Comparison of ENCODE assay signal across 9 cellular contexts in the genomic region with DNA sequence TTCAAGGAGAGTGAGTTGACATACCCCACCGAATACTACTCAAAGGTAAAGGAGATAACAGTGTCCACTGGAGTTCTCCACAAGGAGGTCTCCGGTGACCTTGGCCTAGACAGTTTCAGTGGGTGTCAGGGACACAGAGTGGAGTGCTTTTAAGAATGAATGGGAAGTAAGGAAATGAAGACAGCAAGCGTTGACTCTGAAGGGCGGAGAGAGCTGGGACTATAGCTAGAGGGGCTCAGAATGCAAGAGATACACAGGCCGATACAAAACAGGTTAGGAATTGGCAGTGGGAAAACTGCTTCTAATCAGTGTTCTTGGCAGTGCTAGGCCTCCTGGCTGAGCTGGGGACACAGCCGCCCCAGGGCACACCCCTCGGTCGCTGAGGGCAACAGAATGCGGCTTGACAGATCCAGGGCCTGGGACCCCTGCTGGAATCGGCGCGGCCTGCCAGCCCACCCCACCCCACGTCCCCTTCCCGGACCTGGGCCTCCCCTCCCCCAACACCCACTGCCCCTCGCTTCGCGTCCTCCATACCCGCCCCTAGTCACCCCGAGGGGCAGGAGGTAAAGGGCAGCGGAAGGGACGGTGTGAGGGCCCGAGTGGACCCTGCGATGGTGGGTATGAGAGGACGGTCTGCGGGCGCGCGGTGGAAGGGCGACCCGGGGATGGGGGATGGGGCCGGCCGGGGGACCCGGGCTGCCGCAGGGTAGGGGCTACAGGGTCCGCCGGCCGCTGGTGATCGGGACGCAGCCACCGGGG. TPM values are rescaled to one million over a fixed set of nuclear protein-coding genes. Genes with fewer than 3 reads are reported as not detected.
A peak's percentile ranks its signal among the peaks of the same experiment; 100 is the strongest.
DNase-seq lines count a peak whose midpoint lies in the region; ATAC-seq and TF ChIP-seq lines count a peak whose summit lies in the region.
"Had no signal": no experiment of that assay in that cellular context is flagged by ENCODE, and none has a peak within 500 bp of the region (broad histone marks: within the 10 kb centered on the region; RNA-seq: fewer than 3 reads in every experiment).

No MANE protein-coding gene starts in this region.

- DNase-seq in HCT116 (ENCODE audit: low read depth, low spot score) (no peak), mammary epithelial cell (no peak), lower lobe of right lung (no peak), aorta (peak in 1 of 2 donors; percentile 58), kidney glomerular epithelial cell (lab: John Stamatoyannopoulos, UW) (no peak), HK-2 (ENCODE audit: unreplicated experiment) (no peak), NCI-H446 (lab: John Stamatoyannopoulos, UW) (no peak)

- RAD21 ChIA-PET in HCT116 (lab: Charles Lee; ENCODE audit: low non-redundant PET in 1 of 2, low total read pairs in 2 of 2, uncharacterized antibody in 2 of 2, unreplicated experiment in 2 of 2): interaction anchor here in 1 of 2 experiments (1.2 kb wide), 1 partner anchor 39 kb away, joined by 3 read pairs; no protein-coding TSS in a partner anchor

- intact Hi-C loops in HCT116 (cut with micrococcal nuclease) (no loop called here), mammary epithelial cell (cut with micrococcal nuclease) (loop anchor here (2.0 kb wide), 1 partner anchor 28 kb away; the partner anchor contains the start of gene SMPD1), lower lobe of right lung (cut with DNase I) (no loop called here), aorta (cut with DNase I) (loop anchor here in 1 of 2 donors (2.0 kb wide), 1 partner anchor 28 kb away; the partner anchor contains the start of gene SMPD1)

- H2AFZ ChIP-seq in HCT116 (ENCODE audit: low read depth, low read length, poor library complexity, severe bottlenecking): no peak overlapping the region
- H2AFZ ChIP-seq in mammary epithelial cell (ENCODE audit: low read depth, low read length): peak overlapping the region; percentile 97

- H4K20me1 ChIP-seq in HCT116 (ENCODE audit: insufficient read depth) (no peaks in the 10 kb centered on the region), mammary epithelial cell (ENCODE audit: insufficient read depth, low read length) (no peaks in the 10 kb centered on the region)

- peak overlapping the region; percentile 58; the same call in 1 of the 2 replicates for H3K27ac ChIP-seq in C4-2B
- H3K27ac ChIP-seq in HCT116 (ENCODE audit: low read depth, low read length): no peak overlapping the region; the same call in 1 of the 2 replicates
- H3K27ac ChIP-seq in mammary epithelial cell (ENCODE audit: insufficient read depth, low read depth, low read length): no peak overlapping the region
- H3K27ac ChIP-seq in lower lobe of right lung: peak overlapping the region; percentile 92
- peak overlapping the region in 1 of 2 donors; percentile 35 for H3K27ac ChIP-seq in aorta (ENCODE audit: low read depth in 1 of 2, low read length in 2 of 2)

- TF ChIP-seq CTCF in C4-2B (conservative IDR thresholded peaks at IDR 0.05) (no peak), HCT116 (IDR thresholded peaks at IDR 0.05 in 2 of 3, conservative IDR thresholded peaks at IDR 0.05 in 1 of 3; ENCODE audit: borderline replicate concordance in 1 of 3, insufficient read depth in 1 of 3, low read depth in 2 of 3, low read length in 2 of 3) (no peak), mammary epithelial cell (conservative IDR thresholded peaks at IDR 0.05 in 1 of 2, IDR thresholded peaks at IDR 0.05 in 1 of 2; ENCODE audit: extremely low read depth in 1 of 2, insufficient read depth in 1 of 2, low read depth in 1 of 2, low read length in 2 of 2) (no peak), lower lobe of right lung (IDR thresholded peaks at IDR 0.05) (no peak)

- H3K27me3 ChIP-seq in HCT116 (ENCODE audit: insufficient read depth, low read length): peaks cover 1% of the 10 kb centered on the region; the same call in 1 of the 2 replicates
- peaks cover 2% of the 10 kb centered on the region for H3K27me3 ChIP-seq in mammary epithelial cell (ENCODE audit: insufficient read depth, low read length)
- H3K27me3 ChIP-seq in lower lobe of right lung (ENCODE audit: low read depth): peaks cover 4% of the 10 kb centered on the region
- H3K27me3 ChIP-seq in aorta (ENCODE audit: control insufficient read depth in 1 of 2, insufficient read depth in 2 of 2, low read length in 1 of 2): no peaks in the 10 kb centered on the region

- H3K79me2 ChIP-seq in HCT116 (ENCODE audit: insufficient read depth, low read length) (no peaks in the 10 kb centered on the region), mammary epithelial cell (ENCODE audit: insufficient read depth, low read length) (no peaks in the 10 kb centered on the region)

- POLR2A ChIA-PET in HCT116 (lab: Charles Lee): interaction anchor here (0.9 to 1.6 kb wide), 3 partner anchors 11 to 63 kb away, joined by 3 to 5 read pairs (median 5); partner anchors contain the start of genes ARFIP2 and TIMM10B

- H3K9me3 ChIP-seq in HCT116 (ENCODE audit: control insufficient read depth in 1 of 2, insufficient read depth in 1 of 2, low read depth in 1 of 2, low read length in 2 of 2): no peaks in the 10 kb centered on the region
- no peaks in the 10 kb centered on the region for H3K9me3 ChIP-seq in mammary epithelial cell (replicated peaks; ENCODE audit: insufficient read depth, low read length)
- H3K9me3 ChIP-seq in lower lobe of right lung: no peaks in the 10 kb centered on the region
- no peaks in the 10 kb centered on the region for H3K9me3 ChIP-seq in aorta (ENCODE audit: control insufficient read depth, low read length)

- CTCF ChIA-PET in HCT116 (lab: Charles Lee): interaction anchor here (1.0 to 1.9 kb wide), 6 partner anchors 11 to 65 kb away, joined by 3 to 7 read pairs (median 6); no protein-coding TSS in a partner anchor
- CTCF ChIA-PET in mammary epithelial cell (lab: Charles Lee; ENCODE audit: low non-redundant PET): interaction anchor here (1.4 kb wide), 1 partner anchor 39 kb away, joined by 6 read pairs; no protein-coding TSS in a partner anchor

- no peak for TF ChIP-seq RAD21 in HCT116 (IDR thresholded peaks at IDR 0.05; ENCODE audit: low read depth)

- H3K36me3 ChIP-seq in HCT116 (ENCODE audit: control insufficient read depth in 1 of 2, insufficient read depth in 2 of 2, low read length in 2 of 2) (no peaks in the 10 kb centered on the region), mammary epithelial cell (ENCODE audit: insufficient read depth, low read length) (no peaks in the 10 kb centered on the region), lower lobe of right lung (no peaks in the 10 kb centered on the region), aorta (ENCODE audit: control insufficient read depth in 1 of 2, insufficient read depth in 2 of 2, low read length in 1 of 2) (no peaks in the 10 kb centered on the region)

- H3K4me1 ChIP-seq in HCT116 (ENCODE audit: control insufficient read depth in 1 of 2, insufficient read depth in 2 of 2, low read length in 2 of 2) (peaks cover 3 to 5% of the 10 kb centered on the region in 2 experiments; a peak in 2 of 4 replicates), mammary epithelial cell (ENCODE audit: insufficient read depth, low read length) (peaks cover 8% of the 10 kb centered on the region), lower lobe of right lung (peaks cover 35% of the 10 kb centered on the region), aorta (ENCODE audit: control insufficient read depth in 1 of 2, insufficient read depth in 2 of 2, low read length in 2 of 2) (no peaks in the 10 kb centered on the region)

- TF ChIP-seq POLR2A in HCT116 (IDR thresholded peaks at IDR 0.05; ENCODE audit: borderline replicate concordance, extremely low read depth, insufficient read depth, insufficient read length): no peak

- H3K4me2 ChIP-seq in HCT116 (ENCODE audit: low read length): peak overlapping the region; percentile 71
- H3K4me2 ChIP-seq in mammary epithelial cell (ENCODE audit: insufficient read depth, low read depth, low read length): peak overlapping the region; percentile 97

- 18% methylated on average over 16 of the region's 40 CpGs for WGBS in mammary epithelial cell (ENCODE audit: low coverage, missing lambda C conversion rate)
- WGBS in aorta, 2 donors: 2% methylated on average over 22 to 40 of the region's 40 CpGs

- in situ Hi-C loops in mammary epithelial cell (cut with MboI; ENCODE audit: low sequenced_read_pairs in 2 of 2): no loop called here

- H3K9ac ChIP-seq in HCT116 (ENCODE audit: low read length) (peak overlapping the region; percentile 67), mammary epithelial cell (ENCODE audit: insufficient read depth, low read length) (no peak overlapping the region)

- no TSS peak for BruUV-seq in HCT116 (replicated peaks; lab: Mats Ljungman, UMichigan)
- BruUV-seq in mammary epithelial cell (replicated peaks; lab: Mats Ljungman, UMichigan): no TSS peak

- H3K9me2 ChIP-seq in HCT116 (ENCODE audit: insufficient read depth): no peaks in the 10 kb centered on the region

- dilution Hi-C loops in mammary epithelial cell (cut with HindIII; ENCODE audit: low sequenced_read_pairs): no loop called here

- H3K4me3 ChIP-seq in HCT116 (replicated peaks in 1 of 2; ENCODE audit: low read depth in 1 of 2, low read length in 2 of 2): peak overlapping the region; percentile 47 to 72
- H3K4me3 ChIP-seq in mammary epithelial cell (replicated peaks in 1 of 3; ENCODE audit: insufficient read depth in 1 of 3, low read depth in 2 of 3, low read length in 3 of 3): peak overlapping the region; percentile 52 to 74 (median 72)
- peak overlapping the region; percentile 75 for H3K4me3 ChIP-seq in lower lobe of right lung
- peak overlapping the region; percentile 81 to 95 for H3K4me3 ChIP-seq in aorta (ENCODE audit: low read length in 2 of 2)

- no peak for ATAC-seq in HCT116
- peak; percentile 58 to 71 for ATAC-seq in lower lobe of right lung
- ATAC-seq in aorta (ENCODE audit: low FRiP score): peak; percentile 67

RNA-seq across cellular contexts. Expression of gene APBB1, which starts 0.5 kb away (rescaled TPM):
- total RNA-seq in HCT116 (2021; ENCODE audit: unreplicated experiment) (12.4 TPM), mammary epithelial cell (10 to 100 TPM; 16.9 to 22.5 TPM), lower lobe of right lung (37.2 TPM), aorta (10 to 100 TPM; 50.8 to 62.2 TPM)
- polyA plus RNA-seq in HCT116 (2012): 10.5 and 11.8 TPM in 2 replicates
- polyA plus RNA-seq in mammary epithelial cell (7.0 TPM), aorta (100 to 1,000 TPM in 1 of 2 donors, 10 to 100 TPM in 1; 25.8 to 121 TPM)
- polyA minus RNA-seq in mammary epithelial cell: 3.7 TPM

RNA-seq across cellular contexts. Expression of gene HPX, which starts 22.4 kb away (rescaled TPM):
- total RNA-seq in HCT116 (2021; ENCODE audit: unreplicated experiment): 4.6 TPM
- 0.79 and 1.3 TPM in 2 replicates for polyA plus RNA-seq in HCT116 (2012)
- total RNA-seq in mammary epithelial cell: 1 to 10 TPM in 1 of 2 donors, under 1 TPM in 1; 0.83 to 2.0 TPM
- 0.53 TPM for polyA plus RNA-seq in mammary epithelial cell
- polyA minus RNA-seq in mammary epithelial cell: not detected
- total RNA-seq in lower lobe of right lung: 1.7 TPM
- 1 to 10 TPM; 3.0 to 6.0 TPM for total RNA-seq in aorta
- polyA plus RNA-seq in aorta: 1 to 10 TPM in 1 of 2 donors, under 1 TPM in 1; 0.50 to 1.1 TPM
- total RNA-seq: myocyte had no signal

RNA-seq across cellular contexts. Expression of gene SMPD1, which starts 28.1 kb away (rescaled TPM):
- total RNA-seq in HCT116 (2021; ENCODE audit: unreplicated experiment) (2.8 TPM), mammary epithelial cell (10 to 100 TPM; 17.0 to 24.1 TPM), lower lobe of right lung (39.7 TPM), aorta (10 to 100 TPM; 29.2 to 40.4 TPM)
- polyA plus RNA-seq in HCT116 (2012): 4.7 and 5.7 TPM in 2 replicates
- polyA plus RNA-seq in mammary epithelial cell (15.5 TPM), aorta (10 to 100 TPM; 10.0 to 45.5 TPM)
- 12.0 TPM for polyA minus RNA-seq in mammary epithelial cell

RNA-seq across cellular contexts. Expression of gene TRIM3, which starts 55.4 kb away (rescaled TPM):
- total RNA-seq in HCT116 (2021; ENCODE audit: unreplicated experiment) (13.4 TPM), mammary epithelial cell (10 to 100 TPM in 1 of 2 donors, 1 to 10 TPM in 1; 9.3 to 20.8 TPM), lower lobe of right lung (18.9 TPM), aorta (10 to 100 TPM; 28.6 to 35.5 TPM)
- 11.3 and 12.1 TPM in 2 replicates for polyA plus RNA-seq in HCT116 (2012)
- polyA plus RNA-seq in mammary epithelial cell (10.2 TPM), aorta (10 to 100 TPM; 23.5 to 44.9 TPM)
- 17.7 TPM for polyA minus RNA-seq in mammary epithelial cell

Comparison
In these comparisons a context has a peak if more than half of its experiments do, and no peak if none do; other contexts are left out.
1. H3K27ac ChIP-seq: peak in C4-2B (single experiment) and lower lobe of right lung (single experiment); none in HCT116 (single experiment) and mammary epithelial cell (single experiment).
2. Peak in every context shown above with its lines, with median percentiles within 50 percentile points of each other: H3K4me3 ChIP-seq.